ENCODE assay signal across 1 cellular context in genomic region chr12:132108211-132108832, GRCh38.
TF ChIP-seq lines count a peak whose summit lies in the region.

No MANE protein-coding gene starts in this region.

TF ChIP-seq in H1, 55 proteins besides CTCF, POLR2A, EP300 and RAD21:
- TF ChIP-seq YY1 (IDR thresholded peaks at IDR 0.05; ENCODE audit: low read depth, low read length) (no peak), ATF3 (IDR thresholded peaks at IDR 0.05; ENCODE audit: insufficient read depth, low read depth, low read length) (no peak), KDM4A (IDR thresholded peaks at IDR 0.05; ENCODE audit: low read depth, low read length, severe bottlenecking) (no peak), SIN3A (conservative IDR thresholded peaks at IDR 0.05 in 1 of 2, IDR thresholded peaks at IDR 0.05 in 1 of 2; ENCODE audit: low read depth in 1 of 2, low read length in 2 of 2) (no peak), TEAD4 (IDR thresholded peaks at IDR 0.05; ENCODE audit: low read depth, low read length) (no peak), NANOG (IDR thresholded peaks at IDR 0.05; ENCODE audit: insufficient read depth, low read depth, low read length, poor library complexity, severe bottlenecking) (no peak), MAX (IDR thresholded peaks at IDR 0.05) (no peak), KDM5A (IDR thresholded peaks at IDR 0.05; ENCODE audit: low read length) (no peak), KDM1A (IDR thresholded peaks at IDR 0.05; ENCODE audit: borderline replicate concordance, low read length) (no peak), GTF2F1 (IDR thresholded peaks at IDR 0.05; ENCODE audit: borderline replicate concordance, low read depth, low read length) (no peak), RFX5 (IDR thresholded peaks at IDR 0.05; ENCODE audit: borderline replicate concordance, low read depth, low read length) (no peak), ATF2 (IDR thresholded peaks at IDR 0.05; ENCODE audit: low read length) (no peak), HDAC2 (IDR thresholded peaks at IDR 0.05; ENCODE audit: borderline replicate concordance in 1 of 2, low read depth in 2 of 2, low read length in 2 of 2) (no peak), JUND (IDR thresholded peaks at IDR 0.05; ENCODE audit: low read length) (no peak), NRF1 (IDR thresholded peaks at IDR 0.05; ENCODE audit: low read depth, low read length) (no peak), RNF2 (IDR thresholded peaks at IDR 0.05; ENCODE audit: borderline replicate concordance, low read depth, low read length, missing control alignments, poor library complexity, severe bottlenecking) (no peak), SIRT6 (IDR thresholded peaks at IDR 0.05; ENCODE audit: low read length) (no peak), EGR1 (IDR thresholded peaks at IDR 0.05; ENCODE audit: borderline replicate concordance, low read depth, low read length) (no peak)
